In the genomic region with DNA sequence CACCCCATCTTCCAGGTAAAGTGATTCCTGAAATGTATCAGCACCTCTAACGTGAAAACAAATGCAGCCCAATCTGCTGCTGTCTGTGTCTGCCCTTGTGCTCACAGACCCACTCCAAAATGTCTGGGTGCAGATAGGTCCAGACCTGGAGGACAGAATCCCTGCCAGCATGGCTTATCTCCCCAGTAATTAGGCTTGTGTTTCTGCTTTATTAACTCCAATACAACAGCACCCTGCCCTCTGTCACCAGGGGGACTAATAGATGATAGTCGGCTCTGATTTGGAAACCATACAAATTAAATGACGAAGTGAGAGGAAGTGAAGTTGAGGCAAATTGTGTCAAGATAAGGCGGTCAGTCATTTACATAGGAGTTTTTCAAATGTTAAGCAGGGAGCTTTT, we compare ENCODE assay signal across 20 cellular contexts.
"Had no signal": no experiment of that assay in that cellular context is flagged by ENCODE, and none has a peak within 500 bp of the region (broad histone marks: within the 10 kb centered on the region; RNA-seq: fewer than 3 reads in every experiment).

No MANE protein-coding gene starts in this region.

- H3K4me1 Mint-ChIP-seq: central memory CD8-positive, alpha-beta T cell; natural killer cell had no signal

- H3K27ac ChIP-seq: colonic mucosa, lower lobe of right lung, sigmoid colon, testis, upper lobe of left lung had no signal

- H3K4me3 Mint-ChIP-seq: activated CD4-positive, alpha-beta T cell treated with anti-CD3 and anti-CD28 coated beads, Interleukin-2, amount 10 ng/mL, durations not matched to agents 24 days and 14 days; activated CD8-positive, alpha-beta T cell treated with anti-CD3 and anti-CD28 coated beads for 36 hours; activated naive CD8-positive, alpha-beta T cell treated with anti-CD3 and anti-CD28 coated beads, Interleukin-2, amount 50 U/mL, for 24 hours; activated T-cell treated with anti-CD3 and anti-CD28 coated beads, Interleukin-2, amount 50 U/mL, for 24 hours; central memory CD8-positive, alpha-beta T cell; natural killer cell; stimulated activated memory B cell treated with anti-CD40 and anti-IgM and Interleukin-4, amounts not matched to agents 10 μg/mL and 1 μg/mL and 100 μg/mL, for 72 hours; T-helper 2 cell treated with Interferon-gamma antibody and Interleukin-4, amounts not matched to agents 5 μg/mL and 100 μg/mL, for 36 hours had no signal

- FAIRE-seq: keratinocyte had no signal

- H3K36me3 Mint-ChIP-seq: natural killer cell; stimulated activated memory B cell treated with anti-CD40 and anti-IgM and Interleukin-4, amounts not matched to agents 10 μg/mL and 1 μg/mL and 100 μg/mL, for 72 hours had no signal

- DNase-seq: activated CD4-positive, alpha-beta T cell treated with anti-CD3 and anti-CD28 coated beads, Interleukin-2, amount 10 ng/mL, durations not matched to agents 24 days and 14 days; activated CD4-positive, CD25-positive, alpha-beta regulatory T cell; activated CD8-positive, alpha-beta T cell treated with anti-CD3 and anti-CD28 coated beads for 36 hours; activated naive CD4-positive, alpha-beta T cell treated with Interleukin-2 at 50 U/mL for 16 hours; activated naive CD8-positive, alpha-beta T cell treated with anti-CD3 and anti-CD28 coated beads, Interleukin-2, amount 50 U/mL, for 24 hours; activated T-cell treated with anti-CD3 and anti-CD28 coated beads, Interleukin-2, amount 50 U/mL, for 24 hours; anterior cingulate cortex; colonic mucosa; foreskin melanocyte; lower lobe of right lung; natural killer cell; sigmoid colon; stimulated activated CD4-positive, alpha-beta T cell treated with anti-CD3 and anti-CD28 coated beads, Interleukin-4, amount 100 ng/mL, for 4 hours; testis; upper lobe of left lung had no signal

- H3K27ac Mint-ChIP-seq: activated CD4-positive, alpha-beta T cell treated with anti-CD3 and anti-CD28 coated beads, Interleukin-2, amount 10 ng/mL, durations not matched to agents 24 days and 14 days; activated CD8-positive, alpha-beta T cell treated with anti-CD3 and anti-CD28 coated beads for 36 hours; activated naive CD8-positive, alpha-beta T cell treated with anti-CD3 and anti-CD28 coated beads, Interleukin-2, amount 50 U/mL, for 24 hours; activated T-cell treated with anti-CD3 and anti-CD28 coated beads, Interleukin-2, amount 50 U/mL, for 24 hours; activated T-helper 2 cell treated with anti-CD3 and anti-CD28 coated beads, Interferon-gamma antibody, Interleukin-2, Interleukin-4, amounts not matched to agents 10 μg/mL and 5 μg/mL and 100 μg/mL, durations not matched to agents 14 hours and 24 hours and 36 hours; natural killer cell; stimulated activated memory B cell treated with anti-CD40 and anti-IgM and Interleukin-4, amounts not matched to agents 10 μg/mL and 1 μg/mL and 100 μg/mL, for 72 hours; T-helper 2 cell treated with Interferon-gamma antibody and Interleukin-4, amounts not matched to agents 5 μg/mL and 100 μg/mL, for 36 hours had no signal

- H3K9me3 Mint-ChIP-seq: activated CD4-positive, alpha-beta T cell treated with anti-CD3 and anti-CD28 coated beads, Interleukin-2, amount 10 ng/mL, durations not matched to agents 24 days and 14 days; activated CD8-positive, alpha-beta T cell treated with anti-CD3 and anti-CD28 coated beads for 36 hours; activated naive CD8-positive, alpha-beta T cell treated with anti-CD3 and anti-CD28 coated beads, Interleukin-2, amount 50 U/mL, for 24 hours; activated T-cell treated with anti-CD3 and anti-CD28 coated beads, Interleukin-2, amount 50 U/mL, for 24 hours; activated T-helper 2 cell treated with anti-CD3 and anti-CD28 coated beads, Interferon-gamma antibody, Interleukin-2, Interleukin-4, amounts not matched to agents 10 μg/mL and 5 μg/mL and 100 μg/mL, durations not matched to agents 14 hours and 24 hours and 36 hours; stimulated activated memory B cell treated with anti-CD40 and anti-IgM and Interleukin-4, amounts not matched to agents 10 μg/mL and 1 μg/mL and 100 μg/mL, for 72 hours; T-helper 2 cell treated with Interferon-gamma antibody and Interleukin-4, amounts not matched to agents 5 μg/mL and 100 μg/mL, for 36 hours had no signal

- H3K4me3 ChIP-seq: colonic mucosa, lower lobe of right lung, sigmoid colon, testis, upper lobe of left lung had no signal

- H3K4me1 ChIP-seq: colonic mucosa, lower lobe of right lung, testis had no signal

- H3K9me3 ChIP-seq: colonic mucosa, lower lobe of right lung, sigmoid colon, testis, upper lobe of left lung had no signal

- H3K36me3 ChIP-seq: colonic mucosa, lower lobe of right lung, sigmoid colon, upper lobe of left lung had no signal

- H3K27me3 ChIP-seq: colonic mucosa, testis, upper lobe of left lung had no signal
